9 cellular contexts compared by ENCODE assay signal in the genomic region with DNA sequence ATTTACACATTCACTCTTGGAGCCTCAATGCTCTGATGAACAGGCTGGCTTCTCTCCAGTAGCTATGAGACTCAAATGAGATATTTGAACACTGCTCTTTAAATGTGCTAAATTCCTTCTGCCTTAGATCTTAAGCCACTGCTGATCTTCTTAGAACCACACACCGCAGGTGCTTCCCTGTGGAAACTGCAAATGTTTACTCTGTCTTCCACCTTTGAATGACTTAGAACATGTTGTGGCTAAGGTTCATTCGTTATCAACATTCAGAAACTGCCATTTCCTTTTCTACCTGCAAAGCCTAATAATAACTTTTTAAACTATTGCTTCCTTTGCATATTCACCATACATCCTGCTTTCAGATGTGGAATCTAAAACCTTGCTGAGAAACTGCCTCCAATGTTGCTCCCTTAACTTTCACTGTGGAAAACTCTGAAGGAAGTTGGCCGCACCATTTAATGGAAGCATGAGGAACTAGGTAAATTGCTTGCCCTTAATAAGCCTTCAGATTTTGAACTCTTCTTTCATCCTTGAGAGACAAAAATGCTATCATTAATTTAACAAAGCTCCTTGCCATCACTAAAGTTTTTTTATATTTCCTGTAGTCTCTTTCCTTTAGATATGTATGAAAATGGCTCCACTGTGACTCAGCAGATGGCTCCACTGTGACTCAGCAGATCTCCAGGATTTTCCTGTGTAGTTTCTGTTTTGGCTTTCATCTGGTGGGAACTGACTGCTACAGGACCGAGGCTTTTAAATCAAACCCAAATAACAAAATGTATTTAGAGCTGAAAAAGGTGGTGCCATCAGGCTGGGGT.
DNase-seq lines count a peak whose midpoint lies in the region; FAIRE-seq and TF ChIP-seq lines count a peak whose summit lies in the region.
"Had no signal": no experiment of that assay in that cellular context is flagged by ENCODE, and none has a peak within 500 bp of the region (broad histone marks: within the 10 kb centered on the region; RNA-seq: fewer than 3 reads in every experiment).

No MANE protein-coding gene starts in this region.

- H3K79me2 ChIP-seq in SK-N-SH (ENCODE audit: insufficient read depth) (no peaks in the 10 kb centered on the region), endothelial cell of umbilical vein (ENCODE audit: control insufficient read depth, insufficient read depth, low read length) (no peaks in the 10 kb centered on the region)

- H3K9ac ChIP-seq in SK-N-SH (peak overlapping the region; percentile 21; the same call in 1 of the 2 replicates), endothelial cell of umbilical vein (replicated peaks; ENCODE audit: extremely low read depth, insufficient read depth, low read length) (peak overlapping the region; percentile 82)

- H3K36me3 ChIP-seq in SK-N-SH (replicated peaks in 1 of 2; ENCODE audit: control insufficient read depth in 1 of 2, insufficient read depth in 2 of 2, low read length in 1 of 2) (no peaks in the 10 kb centered on the region), endothelial cell of umbilical vein (ENCODE audit: control insufficient read depth in 2 of 2, extremely low read depth in 1 of 2, insufficient read depth in 2 of 2, low read length in 2 of 2) (no peaks in the 10 kb centered on the region)
- H3K36me3 ChIP-seq: ovary had no signal

- FAIRE-seq in endothelial cell of umbilical vein (lab: Jason Lieb, UNC) (peak; percentile 82), urothelium cell line (lab: Jason Lieb, UNC) (no peak)

- TSS peak; percentile 0 for BruUV-seq in endothelial cell of umbilical vein (replicated peaks; lab: Mats Ljungman, UMichigan)

- H3K9me3 ChIP-seq in SK-N-SH (no peaks in the 10 kb centered on the region), endothelial cell of umbilical vein (replicated peaks; ENCODE audit: control insufficient read depth, insufficient read depth, low read length) (no peaks in the 10 kb centered on the region)
- H3K9me3 ChIP-seq: ovary had no signal

- no peak overlapping the region for H3K4me2 ChIP-seq in SK-N-SH
- peak overlapping the region; percentile 58 for H3K4me2 ChIP-seq in endothelial cell of umbilical vein (ENCODE audit: insufficient read depth, low read length)

- no peaks in the 10 kb centered on the region for H3K9me1 ChIP-seq in endothelial cell of umbilical vein (replicated peaks; ENCODE audit: control insufficient read depth, extremely low read depth, insufficient read depth, low read length)

- H3K27me3 ChIP-seq in SK-N-SH (ENCODE audit: insufficient read depth) (no peaks in the 10 kb centered on the region), endothelial cell of umbilical vein (ENCODE audit: control insufficient read depth in 2 of 2, insufficient read depth in 2 of 2, low read length in 2 of 2) (no peaks in the 10 kb centered on the region)
- H3K27me3 ChIP-seq: ovary had no signal

- POLR2A ChIA-PET in SK-N-SH (lab: Yijun Ruan, JAX) (no interaction called here), endothelial cell of umbilical vein (lab: Charles Lee) (interaction anchor here (0.5 to 1.5 kb wide), 5 partner anchors 9 to 296 kb away, joined by 3 to 9 read pairs (median 5); no protein-coding TSS in a partner anchor)

- WGBS in SK-N-SH (ENCODE audit: low lambda C conversion rate), result 56% methylated on average over 4 of the region's 4 CpGs

- CTCF ChIA-PET in SK-N-SH (lab: Yijun Ruan, JAX) (no interaction called here), endothelial cell of umbilical vein (lab: Charles Lee) (interaction anchor here (1.1 to 2.8 kb wide), 7 partner anchors 11 to 295 kb away, joined by 3 to 21 read pairs (median 5); no protein-coding TSS in a partner anchor)

- no peaks in the 10 kb centered on the region for H3K9me2 ChIP-seq in SK-N-SH

- TF ChIP-seq EP300 in SK-N-SH (IDR thresholded peaks at IDR 0.05; ENCODE audit: borderline replicate concordance in 1 of 2, low read depth in 1 of 2, low read length in 1 of 2), result 0 out of 4 replicates have a peak, but pooled peaks of 1 of the 2 experiments have one; percentile 14

- dilution Hi-C loops in endothelial cell of umbilical vein (cut with MboI; ENCODE audit: extremely low pct_ligation_motif_present, low sequenced_read_pairs), result no loop called here

- H3F3A ChIP-seq in SK-N-SH (replicated peaks; ENCODE audit: insufficient read depth), result peaks cover 61% of the 10 kb centered on the region

- H3K4me3 ChIP-seq in SK-N-SH (ENCODE audit: low read depth in 2 of 2, low read length in 1 of 2) (no peak overlapping the region), endothelial cell of umbilical vein (replicated peaks in 1 of 3; ENCODE audit: insufficient read depth in 1 of 3, low read depth in 1 of 3, low read length in 3 of 3) (no peak overlapping the region)
- H3K4me3 ChIP-seq: ovary had no signal

- no peaks in the 10 kb centered on the region for H4K20me1 ChIP-seq in SK-N-SH (ENCODE audit: insufficient read depth)
- no peaks in the 10 kb centered on the region for H4K20me1 ChIP-seq in endothelial cell of umbilical vein (replicated peaks; ENCODE audit: control insufficient read depth, extremely low read depth, insufficient read depth, low read length)

- no peak for TF ChIP-seq RAD21 in SK-N-SH (IDR thresholded peaks at IDR 0.05; ENCODE audit: low read length)

- H3K27ac ChIP-seq in SK-N-SH (ENCODE audit: low read depth in 2 of 2, low read length in 1 of 2) (peak overlapping the region; percentile 72 to 89), endothelial cell of umbilical vein (ENCODE audit: insufficient read depth, low read depth, low read length) (peak overlapping the region; percentile 88)
- H3K27ac ChIP-seq: ovary had no signal

- H3K4me1 ChIP-seq in SK-N-SH (ENCODE audit: control insufficient read depth in 1 of 2, insufficient read depth in 2 of 2, low read depth in 1 of 2, low read length in 1 of 2), result peaks cover 3 to 28% of the 10 kb centered on the region in 2 experiments
- peaks cover 84% of the 10 kb centered on the region for H3K4me1 ChIP-seq in endothelial cell of umbilical vein (ENCODE audit: control insufficient read depth, extremely low read depth, insufficient read depth, low read length)

- peak; percentile 9 for DNase-seq in stimulated activated CD4-positive, alpha-beta T cell treated with anti-CD3 and anti-CD28 coated beads, Interleukin-4, amount 100 ng/mL, for 24 hours
- DNase-seq in stimulated activated CD4-positive, alpha-beta T cell treated with anti-CD3 and anti-CD28 coated beads, Interleukin-4, amount 100 ng/mL, for 1 hour, result no peak
- DNase-seq in SK-N-SH (no peak), endothelial cell of umbilical vein (ENCODE audit: low read depth, low spot score) (peak; percentile 96), urothelium cell line (ENCODE audit: low spot score) (peak; percentile 41), NCI-H1436 (lab: John Stamatoyannopoulos, UW) (no peak), NCI-H82 treated with DMSO at 0.1 percent for 48 hours (lab: John Stamatoyannopoulos, UW; ENCODE audit: unreplicated experiment) (no peak), D341Med (ENCODE audit: low spot score) (no peak)
- DNase-seq: ovary had no signal

- peak; percentile 58 for TF ChIP-seq POLR2A in endothelial cell of umbilical vein (IDR thresholded peaks at IDR 0.05; ENCODE audit: low read depth, low read length)

- TF ChIP-seq CTCF in SK-N-SH (IDR thresholded peaks at IDR 0.05) (no peak), endothelial cell of umbilical vein (IDR thresholded peaks at IDR 0.05; ENCODE audit: extremely low read depth in 1 of 2, insufficient read depth in 1 of 2, low read depth in 1 of 2, low read length in 2 of 2) (no peak)

- intact Hi-C loops in endothelial cell of umbilical vein (cut with micrococcal nuclease), result loop anchor here (1.0 to 10.0 kb wide), 14 partner anchors 10 to 1115 kb away; a partner anchor contains a TSS

- H2AFZ ChIP-seq in SK-N-SH (ENCODE audit: low read depth) (peak overlapping the region; percentile 81), endothelial cell of umbilical vein (ENCODE audit: low read depth, low read length) (no peak overlapping the region)

TF ChIP-seq in SK-N-SH, 30 proteins besides CTCF, POLR2A, EP300 and RAD21 (continues in another document):
- TF ChIP-seq, protein P1, sequence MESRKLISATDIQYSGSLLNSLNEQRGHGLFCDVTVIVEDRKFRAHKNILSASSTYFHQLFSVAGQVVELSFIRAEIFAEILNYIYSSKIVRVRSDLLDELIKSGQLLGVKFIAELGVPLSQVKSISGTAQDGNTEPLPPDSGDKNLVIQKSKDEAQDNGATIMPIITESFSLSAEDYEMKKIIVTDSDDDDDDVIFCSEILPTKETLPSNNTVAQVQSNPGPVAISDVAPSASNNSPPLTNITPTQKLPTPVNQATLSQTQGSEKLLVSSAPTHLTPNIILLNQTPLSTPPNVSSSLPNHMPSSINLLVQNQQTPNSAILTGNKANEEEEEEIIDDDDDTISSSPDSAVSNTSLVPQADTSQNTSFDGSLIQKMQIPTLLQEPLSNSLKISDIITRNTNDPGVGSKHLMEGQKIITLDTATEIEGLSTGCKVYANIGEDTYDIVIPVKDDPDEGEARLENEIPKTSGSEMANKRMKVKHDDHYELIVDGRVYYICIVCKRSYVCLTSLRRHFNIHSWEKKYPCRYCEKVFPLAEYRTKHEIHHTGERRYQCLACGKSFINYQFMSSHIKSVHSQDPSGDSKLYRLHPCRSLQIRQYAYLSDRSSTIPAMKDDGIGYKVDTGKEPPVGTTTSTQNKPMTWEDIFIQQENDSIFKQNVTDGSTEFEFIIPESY (IDR thresholded peaks at IDR 0.05; ENCODE audit: borderline replicate concordance, low read depth), result no peak
- no peak for TF ChIP-seq TAF1 (IDR thresholded peaks at IDR 0.05; ENCODE audit: borderline replicate concordance, low read depth, low read length)
- peak; percentile 50; the same call in 1 of the 2 replicates for TF ChIP-seq FOSL2 (IDR thresholded peaks at IDR 0.05; ENCODE audit: borderline replicate concordance, low read depth)

TF ChIP-seq in endothelial cell of umbilical vein, 7 proteins besides CTCF, POLR2A, EP300 and RAD21:
- TF ChIP-seq JUN (IDR thresholded peaks at IDR 0.05; ENCODE audit: borderline replicate concordance, insufficient read depth, insufficient read length, low read depth) (peak; percentile 83), FOS (IDR thresholded peaks at IDR 0.05; ENCODE audit: borderline replicate concordance, insufficient read depth, low read length) (peak; percentile 90), EZH2 (IDR thresholded peaks at IDR 0.05; ENCODE audit: borderline replicate concordance, low read depth, low read length, severe bottlenecking) (no peak), MYC (IDR thresholded peaks at IDR 0.05; ENCODE audit: low read depth, low read length) (no peak), GATA2 (IDR thresholded peaks at IDR 0.05; ENCODE audit: insufficient read depth, insufficient read length, low read depth, low read length) (peak; percentile 87), POLR2AphosphoS5 (IDR thresholded peaks at IDR 0.05; ENCODE audit: insufficient read depth, low read depth, low read length) (peak; percentile 91)
- TF ChIP-seq, protein P2, sequence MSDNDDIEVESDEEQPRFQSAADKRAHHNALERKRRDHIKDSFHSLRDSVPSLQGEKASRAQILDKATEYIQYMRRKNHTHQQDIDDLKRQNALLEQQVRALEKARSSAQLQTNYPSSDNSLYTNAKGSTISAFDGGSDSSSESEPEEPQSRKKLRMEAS (IDR thresholded peaks at IDR 0.05; ENCODE audit: insufficient read depth, insufficient read length), result no peak

Comparison
In these comparisons a context has a peak if more than half of its experiments do, and no peak if none do; other contexts are left out.
1. DNase-seq: peak in stimulated activated CD4-positive, alpha-beta T cell treated with anti-CD3 and anti-CD28 coated beads, Interleukin-4, amount 100 ng/mL, for 24 hours (single experiment), endothelial cell of umbilical vein (single experiment) and urothelium cell line (single experiment); none in stimulated activated CD4-positive, alpha-beta T cell treated with anti-CD3 and anti-CD28 coated beads, Interleukin-4, amount 100 ng/mL, for 1 hour (single experiment), SK-N-SH (single experiment), NCI-H1436 (single experiment), NCI-H82 treated with DMSO at 0.1 percent for 48 hours (single experiment) and D341Med (single experiment).